In genomic region chr19:4089400-4089908, GRCh38 we compare ENCODE assay signal across 9 cellular contexts. TPM values are rescaled to one million over a fixed set of nuclear protein-coding genes. Genes with fewer than 3 reads are reported as not detected.
A peak's percentile ranks its signal among the peaks of the same experiment; 100 is the strongest.
DNase-seq lines count a peak whose midpoint lies in the region; ATAC-seq, FAIRE-seq and TF ChIP-seq lines count a peak whose summit lies in the region.
"Had no signal": no experiment of that assay in that cellular context is flagged by ENCODE, and none has a peak within 500 bp of the region (broad histone marks: within the 10 kb centered on the region; RNA-seq: fewer than 3 reads in every experiment).

No MANE protein-coding gene starts in this region.

- peak; percentile 84 for DNase-seq in DND-41
- peak; percentile 84 for DNase-seq in KG1 (lab: John Stamatoyannopoulos, UW)
- DNase-seq in activated naive CD4-positive, alpha-beta T cell treated with anti-CD3 and anti-CD28 coated beads for 36 hours: peak; percentile 55
- DNase-seq in pancreas: no peak
- DNase-seq in AG20443 (ENCODE audit: low spot score): no peak
- DNase-seq in NCI-H82 (lab: John Stamatoyannopoulos, UW): no peak
- no peak for DNase-seq in osteoblast (ENCODE audit: insufficient read length, low spot score, missing footprints)

- H3K79me2 ChIP-seq in DND-41 (ENCODE audit: insufficient read depth, low read length): no peaks in the 10 kb centered on the region
- no peaks in the 10 kb centered on the region for H3K79me2 ChIP-seq in osteoblast (ENCODE audit: insufficient read depth, low read length)

- H3K36me3 ChIP-seq in DND-41 (ENCODE audit: insufficient read depth, low read length) (peaks cover 40% of the 10 kb centered on the region), pancreas (peaks cover 0 to 9% (median 4%) of the 10 kb centered on the region in 3 donors), osteoblast (ENCODE audit: insufficient read depth, low read length) (peaks cover 16% of the 10 kb centered on the region)

- peaks cover 45% of the 10 kb centered on the region for H3K4me1 Mint-ChIP-seq in activated naive CD4-positive, alpha-beta T cell treated with anti-CD3 and anti-CD28 coated beads for 36 hours (ENCODE audit: low read depth)

- H4K20me1 ChIP-seq in DND-41 (ENCODE audit: insufficient read depth, low read length): peaks cover 21% of the 10 kb centered on the region
- H4K20me1 ChIP-seq in osteoblast (ENCODE audit: insufficient read depth, low read length): no peaks in the 10 kb centered on the region

- peaks cover 5% of the 10 kb centered on the region for H3K36me3 Mint-ChIP-seq in activated naive CD4-positive, alpha-beta T cell treated with anti-CD3 and anti-CD28 coated beads for 36 hours (ENCODE audit: low read depth)

- H3K9ac ChIP-seq in DND-41 (ENCODE audit: low read depth, low read length): peak overlapping the region; percentile 46

- ATAC-seq in DND-41 (ENCODE audit: insufficient read depth, low read depth): peak; percentile 76
- ATAC-seq in pancreas: peak in 3 of 4 donors; percentile 36 to 63 (median 38)
- no peak for ATAC-seq in GM18520 (IDR thresholded peaks at IDR 0.05; ENCODE audit: unreplicated experiment)

- H3K4me3 ChIP-seq in DND-41 (ENCODE audit: low read depth in 1 of 2, low read length in 2 of 2): peak overlapping the region in 1 of 2 experiments; percentile 34; a peak in 2 of 4 replicates
- no peak overlapping the region for H3K4me3 ChIP-seq in pancreas
- H3K4me3 ChIP-seq in osteoblast (ENCODE audit: insufficient read depth, low read length): no peak overlapping the region

- peak overlapping the region; percentile 45 for H3K4me3 Mint-ChIP-seq in activated naive CD4-positive, alpha-beta T cell treated with anti-CD3 and anti-CD28 coated beads for 36 hours

- TF ChIP-seq CTCF in DND-41 (IDR thresholded peaks at IDR 0.05; ENCODE audit: borderline replicate concordance, extremely low read depth, low read length, poor library complexity, severe bottlenecking) (peak; percentile 1), pancreas (IDR thresholded peaks at IDR 0.05) (no peak), osteoblast (IDR thresholded peaks at IDR 0.05; ENCODE audit: extremely low read depth, low read depth, low read length) (no peak)

- CTCF ChIA-PET in activated naive CD4-positive, alpha-beta T cell treated with anti-CD3 and anti-CD28 coated beads for 36 hours (lab: Charles Lee): interaction anchor here (0.9 to 1.3 kb wide), 2 partner anchors 49 to 102 kb away, joined by 3 to 4 read pairs; no protein-coding TSS in a partner anchor

- peak overlapping the region; percentile 81 for H3K27ac Mint-ChIP-seq in activated naive CD4-positive, alpha-beta T cell treated with anti-CD3 and anti-CD28 coated beads for 36 hours

- H3K9me3 ChIP-seq in DND-41 (ENCODE audit: insufficient read depth, low read length, severe bottlenecking): no peaks in the 10 kb centered on the region
- no peaks in the 10 kb centered on the region for H3K9me3 ChIP-seq in pancreas
- H3K9me3 ChIP-seq in osteoblast (ENCODE audit: low read depth, low read length): no peaks in the 10 kb centered on the region

- H3K27me3 ChIP-seq in DND-41 (ENCODE audit: insufficient read depth, low read length, poor library complexity) (no peaks in the 10 kb centered on the region), pancreas (no peaks in the 10 kb centered on the region), osteoblast (ENCODE audit: insufficient read depth, low read length) (peaks cover 4% of the 10 kb centered on the region)

- H2AFZ ChIP-seq in DND-41 (ENCODE audit: low read depth, low read length) (no peak overlapping the region), osteoblast (ENCODE audit: low read length) (no peak overlapping the region)

- H3K27ac ChIP-seq in DND-41 (ENCODE audit: low read length): peak overlapping the region; percentile 90
- H3K27ac ChIP-seq in pancreas: peak overlapping the region in 1 of 4 donors; percentile 3
- H3K27ac ChIP-seq in osteoblast (ENCODE audit: low read depth, low read length): no peak overlapping the region

- H3K4me1 ChIP-seq in DND-41 (ENCODE audit: insufficient read depth, low read length): peaks cover 40% of the 10 kb centered on the region
- H3K4me1 ChIP-seq in pancreas: no peaks in the 10 kb centered on the region
- H3K4me1 ChIP-seq in osteoblast (ENCODE audit: insufficient read depth, low read length): no peaks in the 10 kb centered on the region

- WGBS in pancreas, 2 donors: 88 to 96% methylated on average over 26 of the region's 26 CpGs

- intact Hi-C loops in activated naive CD4-positive, alpha-beta T cell treated with anti-CD3 and anti-CD28 coated beads for 36 hours (cut with micrococcal nuclease): no loop called here
- intact Hi-C loops in pancreas (cut with DNase I): no loop called here

- FAIRE-seq in pancreas (lab: Jason Lieb, UNC): no peak
- FAIRE-seq: bronchial epithelial cell had no signal

- no peaks in the 10 kb centered on the region for H3K9me3 Mint-ChIP-seq in activated naive CD4-positive, alpha-beta T cell treated with anti-CD3 and anti-CD28 coated beads for 36 hours

- H3K27me3 Mint-ChIP-seq in activated naive CD4-positive, alpha-beta T cell treated with anti-CD3 and anti-CD28 coated beads for 36 hours (ENCODE audit: low read depth): no peaks in the 10 kb centered on the region

- H3K4me2 ChIP-seq in DND-41 (ENCODE audit: insufficient read depth, low read length) (peak overlapping the region; percentile 54), osteoblast (ENCODE audit: insufficient read depth, low read length) (no peak overlapping the region)

RNA-seq across cellular contexts. Expression of gene ZBTB7A, which starts 22.8 kb away (rescaled TPM):
- 10 to 100 TPM; 11.3 to 11.9 TPM for total RNA-seq in activated naive CD4-positive, alpha-beta T cell treated with anti-CD3 and anti-CD28 coated beads for 36 hours
- 10 to 100 TPM; 10.9 to 25.0 (median 15.6) TPM for total RNA-seq in pancreas
- polyA plus RNA-seq in pancreas: 1 to 10 TPM; 6.1 to 9.3 TPM
- total RNA-seq in osteoblast: 38.6 and 42.7 TPM in 2 replicates

RNA-seq across cellular contexts. Expression of gene MAP2K2, which starts 34.5 kb away (rescaled TPM):
- total RNA-seq in activated naive CD4-positive, alpha-beta T cell treated with anti-CD3 and anti-CD28 coated beads for 36 hours: 100 to 1,000 TPM; 101 to 103 TPM
- 10 to 100 TPM; 52.4 to 78.1 (median 70.0) TPM for total RNA-seq in pancreas
- polyA plus RNA-seq in pancreas: 100 to 1,000 TPM; 107 to 183 TPM
- 221 and 233 TPM in 2 replicates for total RNA-seq in osteoblast

Comparison
In these comparisons a context has a peak if more than half of its experiments do, and no peak if none do; other contexts are left out.
1. DNase-seq: peak in DND-41 (single experiment), KG1 (single experiment) and activated naive CD4-positive, alpha-beta T cell treated with anti-CD3 and anti-CD28 coated beads for 36 hours (single experiment); none in pancreas (0 of 6), AG20443 (single experiment), NCI-H82 (single experiment) and osteoblast (single experiment).